Comparison of ENCODE assay signal across 19 cellular contexts in genomic region chr14:67396381-67396965, GRCh38. TPM values are rescaled to one million over a fixed set of nuclear protein-coding genes. Genes with fewer than 3 reads are reported as not detected.
DNase-seq lines count a peak whose midpoint lies in the region; ATAC-seq and TF ChIP-seq lines count a peak whose summit lies in the region.
"Had no signal": no experiment of that assay in that cellular context is flagged by ENCODE, and none has a peak within 500 bp of the region (broad histone marks: within the 10 kb centered on the region; RNA-seq: fewer than 3 reads in every experiment).

No MANE protein-coding gene starts in this region.

- DNase-seq in AG08396 (ENCODE audit: low spot score) (peak; percentile 41), HFFc6 (peak; percentile 43), astrocyte of the spinal cord (ENCODE audit: low read depth, low spot score) (peak; percentile 32), hepatic stellate cell (ENCODE audit: low spot score) (peak; percentile 58), activated T-cell treated with anti-CD3 and anti-CD28 coated beads for 4 hours (no peak), kidney glomerular epithelial cell (lab: John Stamatoyannopoulos, UW) (no peak), cerebellar nuclear complex (lab: John Stamatoyannopoulos, UW) (no peak)
- DNase-seq: activated naive CD4-positive, alpha-beta T cell treated with Interleukin-2 at 50 U/mL for 16 hours; aorta; colonic mucosa; glutamatergic neuron; lower lobe of right lung; naive B cell; NCI-H2029; NCI-H510A treated with DMSO at 0.1 percent for 48 hours; pancreas; stimulated activated CD4-positive, alpha-beta T cell treated with anti-CD3 and anti-CD28 coated beads, Interleukin-2, amount 100 ng/mL, for 48 hours had no signal

- no peak overlapping the region for H3K4me3 ChIP-seq in astrocyte of the spinal cord (ENCODE audit: low read depth, low read length)
- H3K4me3 ChIP-seq: colonic mucosa, lower lobe of right lung, pancreas, skin epidermis had no signal

- in situ Hi-C loops in astrocyte of the spinal cord (cut with HindIII; ENCODE audit: low sequenced_read_pairs), result no loop called here

- TF ChIP-seq CTCF in HFFc6 (IDR thresholded peaks at IDR 0.05) (no peak), astrocyte of the spinal cord (IDR thresholded peaks at IDR 0.05; ENCODE audit: low read depth, low read length) (no peak)

- H3K27me3 Mint-ChIP-seq in HFFc6 (ENCODE audit: insufficient read depth), result no peaks in the 10 kb centered on the region; the same call in 1 of the 2 replicates

- ATAC-seq in HG02981 (IDR thresholded peaks at IDR 0.05; ENCODE audit: unreplicated experiment), result no peak
- ATAC-seq: lower lobe of right lung, pancreas had no signal

- peaks cover 4% of the 10 kb centered on the region; the same call in 1 of the 2 replicates for H3K36me3 Mint-ChIP-seq in HFFc6 (ENCODE audit: low read depth)
- H3K36me3 Mint-ChIP-seq: naive B cell had no signal

- no peaks in the 10 kb centered on the region for H3K9me3 Mint-ChIP-seq in HFFc6

- H3K27ac Mint-ChIP-seq in HFFc6, result no peak overlapping the region
- H3K27ac Mint-ChIP-seq: naive B cell had no signal

- H3K4me1 Mint-ChIP-seq in HFFc6 (ENCODE audit: low read depth), result peaks cover 16% of the 10 kb centered on the region
- H3K4me1 Mint-ChIP-seq: naive B cell had no signal

- no peak overlapping the region; the same call in 1 of the 2 replicates for H3K4me3 Mint-ChIP-seq in HFFc6
- H3K4me3 Mint-ChIP-seq: naive B cell had no signal

RNA-seq across cellular contexts. Expression of gene PLEK2, which starts 15.5 kb away (rescaled TPM):
- 10 to 100 TPM in 5 of 6 experiments, 1 to 10 TPM in 1; 8.7 to 23.8 (median 19.5) TPM for total RNA-seq in HFFc6 (2021; fragmentation: NEBNext Ultra II Directional; extraction: Animal tissue kit (Norgen Biotek cat#: 25700))

RNA-seq across cellular contexts. Expression of gene EIF2S1, which starts 36.3 kb away (rescaled TPM):
- total RNA-seq in HFFc6 (2021; fragmentation: NEBNext Ultra II Directional; extraction: Animal tissue kit (Norgen Biotek cat#: 25700)), result 100 to 1,000 TPM; 163 to 218 (median 178) TPM

RNA-seq across cellular contexts. Expression of gene ATP6V1D, which starts 36.9 kb away (rescaled TPM):
- total RNA-seq in HFFc6 (2021; fragmentation: NEBNext Ultra II Directional; extraction: Animal tissue kit (Norgen Biotek cat#: 25700)), result 100 to 1,000 TPM; 135 to 167 (median 150) TPM

Comparison
In these comparisons a context has a peak if more than half of its experiments do, and no peak if none do; other contexts are left out.
1. DNase-seq: peak in AG08396 (single experiment), HFFc6 (single experiment), astrocyte of the spinal cord (single experiment) and hepatic stellate cell (single experiment); none in activated T-cell treated with anti-CD3 and anti-CD28 coated beads for 4 hours (single experiment), kidney glomerular epithelial cell (single experiment) and cerebellar nuclear complex (0 of 2).